In genomic region chr4:3644849-3645627, GRCh38 we compare ENCODE assay signal across 1 cellular context.
TF ChIP-seq lines count a peak whose summit lies in the region.

No MANE protein-coding gene starts in this region.

TF ChIP-seq in HEK293, 187 proteins besides CTCF, POLR2A, EP300 and RAD21 (continued from another document):
- TF ChIP-seq, protein P1, sequence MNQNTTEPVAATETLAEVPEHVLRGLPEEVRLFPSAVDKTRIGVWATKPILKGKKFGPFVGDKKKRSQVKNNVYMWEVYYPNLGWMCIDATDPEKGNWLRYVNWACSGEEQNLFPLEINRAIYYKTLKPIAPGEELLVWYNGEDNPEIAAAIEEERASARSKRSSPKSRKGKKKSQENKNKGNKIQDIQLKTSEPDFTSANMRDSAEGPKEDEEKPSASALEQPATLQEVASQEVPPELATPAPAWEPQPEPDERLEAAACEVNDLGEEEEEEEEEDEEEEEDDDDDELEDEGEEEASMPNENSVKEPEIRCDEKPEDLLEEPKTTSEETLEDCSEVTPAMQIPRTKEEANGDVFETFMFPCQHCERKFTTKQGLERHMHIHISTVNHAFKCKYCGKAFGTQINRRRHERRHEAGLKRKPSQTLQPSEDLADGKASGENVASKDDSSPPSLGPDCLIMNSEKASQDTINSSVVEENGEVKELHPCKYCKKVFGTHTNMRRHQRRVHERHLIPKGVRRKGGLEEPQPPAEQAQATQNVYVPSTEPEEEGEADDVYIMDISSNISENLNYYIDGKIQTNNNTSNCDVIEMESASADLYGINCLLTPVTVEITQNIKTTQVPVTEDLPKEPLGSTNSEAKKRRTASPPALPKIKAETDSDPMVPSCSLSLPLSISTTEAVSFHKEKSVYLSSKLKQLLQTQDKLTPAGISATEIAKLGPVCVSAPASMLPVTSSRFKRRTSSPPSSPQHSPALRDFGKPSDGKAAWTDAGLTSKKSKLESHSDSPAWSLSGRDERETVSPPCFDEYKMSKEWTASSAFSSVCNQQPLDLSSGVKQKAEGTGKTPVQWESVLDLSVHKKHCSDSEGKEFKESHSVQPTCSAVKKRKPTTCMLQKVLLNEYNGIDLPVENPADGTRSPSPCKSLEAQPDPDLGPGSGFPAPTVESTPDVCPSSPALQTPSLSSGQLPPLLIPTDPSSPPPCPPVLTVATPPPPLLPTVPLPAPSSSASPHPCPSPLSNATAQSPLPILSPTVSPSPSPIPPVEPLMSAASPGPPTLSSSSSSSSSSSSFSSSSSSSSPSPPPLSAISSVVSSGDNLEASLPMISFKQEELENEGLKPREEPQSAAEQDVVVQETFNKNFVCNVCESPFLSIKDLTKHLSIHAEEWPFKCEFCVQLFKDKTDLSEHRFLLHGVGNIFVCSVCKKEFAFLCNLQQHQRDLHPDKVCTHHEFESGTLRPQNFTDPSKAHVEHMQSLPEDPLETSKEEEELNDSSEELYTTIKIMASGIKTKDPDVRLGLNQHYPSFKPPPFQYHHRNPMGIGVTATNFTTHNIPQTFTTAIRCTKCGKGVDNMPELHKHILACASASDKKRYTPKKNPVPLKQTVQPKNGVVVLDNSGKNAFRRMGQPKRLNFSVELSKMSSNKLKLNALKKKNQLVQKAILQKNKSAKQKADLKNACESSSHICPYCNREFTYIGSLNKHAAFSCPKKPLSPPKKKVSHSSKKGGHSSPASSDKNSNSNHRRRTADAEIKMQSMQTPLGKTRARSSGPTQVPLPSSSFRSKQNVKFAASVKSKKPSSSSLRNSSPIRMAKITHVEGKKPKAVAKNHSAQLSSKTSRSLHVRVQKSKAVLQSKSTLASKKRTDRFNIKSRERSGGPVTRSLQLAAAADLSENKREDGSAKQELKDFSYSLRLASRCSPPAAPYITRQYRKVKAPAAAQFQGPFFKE (tag by site-specific recombination; IDR thresholded peaks at IDR 0.05; ENCODE audit: borderline replicate concordance): no peak
- TF ChIP-seq ZBTB44 (tag by site-specific recombination; IDR thresholded peaks at IDR 0.05): no peak
- peak; percentile 57 for TF ChIP-seq EGR2 (tag by site-specific recombination; IDR thresholded peaks at IDR 0.05; ENCODE audit: low read depth)
- TF ChIP-seq FEZF1 (tag by site-specific recombination; IDR thresholded peaks at IDR 0.05): no peak
- TF ChIP-seq KLF1 (tag by site-specific recombination; IDR thresholded peaks at IDR 0.05): peak; percentile 64
- TF ChIP-seq SCRT2 (tag by site-specific recombination; IDR thresholded peaks at IDR 0.05): peak; percentile 80; the same call in 1 of the 2 replicates
- no peak for TF ChIP-seq ZBTB1 (tag by site-specific recombination; IDR thresholded peaks at IDR 0.05)
